ENCODE assay signal across 11 cellular contexts in the genomic region with DNA sequence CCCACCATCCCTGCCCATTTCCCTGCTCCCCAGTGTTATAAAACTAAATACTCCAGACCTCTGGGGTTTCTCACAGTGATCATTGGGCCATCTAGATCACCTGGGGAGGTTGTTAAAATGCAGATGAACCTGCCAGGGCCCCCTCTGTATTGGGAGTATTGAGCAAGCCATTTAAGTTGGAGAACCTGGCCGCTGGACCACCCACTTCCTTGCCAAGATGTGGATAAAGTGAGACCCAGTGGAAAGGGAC. TPM values are rescaled to one million over a fixed set of nuclear protein-coding genes. Genes with fewer than 3 reads are reported as not detected.
DNase-seq lines count a peak whose midpoint lies in the region; ATAC-seq and TF ChIP-seq lines count a peak whose summit lies in the region.
"Had no signal": no experiment of that assay in that cellular context is flagged by ENCODE, and none has a peak within 500 bp of the region (broad histone marks: within the 10 kb centered on the region; RNA-seq: fewer than 3 reads in every experiment).

No MANE protein-coding gene starts in this region.

- H3K36me3 ChIP-seq in ES-I3 (ENCODE audit: insufficient read depth, low read length) (no peaks in the 10 kb centered on the region), WERI-Rb-1 (peaks cover 23% of the 10 kb centered on the region)

- peak overlapping the region; percentile 97 for H3K9ac ChIP-seq in ES-I3 (ENCODE audit: low read depth, low read length)

- H3K9me3 ChIP-seq in ES-I3 (ENCODE audit: control insufficient read depth, insufficient read depth, low read length) (no peaks in the 10 kb centered on the region), WERI-Rb-1 (ENCODE audit: severe bottlenecking) (no peaks in the 10 kb centered on the region)

- H3K27ac ChIP-seq in WERI-Rb-1 (peak overlapping the region; percentile 99), foreskin keratinocyte (peak overlapping the region; percentile 80)

- DNase-seq in WERI-Rb-1 (no peak), foreskin keratinocyte (no peak), retinal pigment epithelial cell (ENCODE audit: low read depth) (no peak), NCI-H2107 (lab: John Stamatoyannopoulos, UW) (no peak), nucleus accumbens (lab: John Stamatoyannopoulos, UW) (no peak)
- no peak for DNase-seq in activated CD8-positive, alpha-beta memory T cell treated with anti-CD3 and anti-CD28 coated beads, Interleukin-2, amount 50 U/mL, for 48 hours
- DNase-seq: activated effector memory CD4-positive, alpha-beta T cell treated with anti-CD3 and anti-CD28 coated beads, Interleukin-2, amount 50 U/mL, for 16 hours; MV-4-11; stimulated activated CD4-positive, alpha-beta T cell treated with anti-CD3 and anti-CD28 coated beads, Interleukin-4, amount 100 ng/mL, for 4 hours had no signal

- TF ChIP-seq CTCF in WERI-Rb-1 (IDR thresholded peaks at IDR 0.05; ENCODE audit: low read depth, low read length) = no peak
- no peak for TF ChIP-seq CTCF in foreskin keratinocyte (conservative IDR thresholded peaks at IDR 0.05)
- no peak for TF ChIP-seq CTCF in retinal pigment epithelial cell (conservative IDR thresholded peaks at IDR 0.05; ENCODE audit: low read depth, low read length)

- peaks cover 35% of the 10 kb centered on the region for H3K4me1 ChIP-seq in ES-I3 (ENCODE audit: insufficient read depth, low read length)
- H3K4me1 ChIP-seq in foreskin keratinocyte = peaks cover 14% of the 10 kb centered on the region

- no peak for ATAC-seq in foreskin keratinocyte
- ATAC-seq in GM19328 (IDR thresholded peaks at IDR 0.05; ENCODE audit: unreplicated experiment) = no peak

- H3K27me3 ChIP-seq in WERI-Rb-1 (ENCODE audit: insufficient read depth, low read depth, severe bottlenecking) (no peaks in the 10 kb centered on the region), foreskin keratinocyte (no peaks in the 10 kb centered on the region)

- H3K4me3 ChIP-seq in WERI-Rb-1 (ENCODE audit: low read depth, low read length) (peak overlapping the region; percentile 87), retinal pigment epithelial cell (ENCODE audit: low read length) (peak overlapping the region; percentile 99)

RNA-seq across cellular contexts. Expression of a gene that starts 1.5 kb away (rescaled TPM):
- total RNA-seq in foreskin keratinocyte = 18.8 and 27.9 TPM in 2 replicates
- polyA plus RNA-seq in foreskin keratinocyte = 21.4 and 31.9 TPM in 2 replicates

RNA-seq across cellular contexts. Expression of a gene that starts 31.1 kb away (rescaled TPM):
- total RNA-seq in foreskin keratinocyte = not detected in 2 replicates
- not detected in 2 replicates for polyA plus RNA-seq in foreskin keratinocyte
